ENCODE assay signal across 16 cellular contexts in genomic region chr19:1576242-1577089, GRCh38. TPM values are rescaled to one million over a fixed set of nuclear protein-coding genes. Genes with fewer than 3 reads are reported as not detected.
"Had no signal": no experiment of that assay in that cellular context is flagged by ENCODE, and none has a peak within 500 bp of the region (broad histone marks: within the 10 kb centered on the region; RNA-seq: fewer than 3 reads in every experiment).

No MANE protein-coding gene starts in this region.

- H3K9me3 ChIP-seq: right atrium auricular region, testis, upper lobe of right lung had no signal

- H3K4me3 ChIP-seq: right atrium auricular region, testis, upper lobe of right lung had no signal

- FAIRE-seq: small intestine had no signal

- H3K4me1 ChIP-seq: testis, upper lobe of right lung had no signal

- ATAC-seq: activated CD8-positive, alpha-beta T cell treated with anti-CD3 and anti-CD28 coated beads, Interleukin-2, amount 10 ng/mL, durations not matched to agents 7 days and 5 days; WTC11 had no signal

- H3K27ac ChIP-seq: epithelial cell of prostate, testis, upper lobe of right lung had no signal

- DNase-seq: activated CD4-positive, alpha-beta T cell treated with anti-CD3 and anti-CD28 coated beads for 48 hours; activated CD8-positive, alpha-beta T cell treated with anti-CD3 and anti-CD28 coated beads, Interleukin-2, amount 10 ng/mL, durations not matched to agents 7 days and 5 days; activated naive CD4-positive, alpha-beta T cell treated with Interleukin-2 at 50 U/mL for 16 hours; central memory CD4-positive, alpha-beta T cell; effector memory CD4-positive, alpha-beta T cell; small intestine; stimulated activated naive CD4-positive, alpha-beta T cell treated with Interleukin-2 at 50 U/mL for 16 hours; testis; upper lobe of right lung had no signal

- H3K27me3 ChIP-seq: right atrium auricular region, testis, upper lobe of right lung had no signal

RNA-seq across cellular contexts. Expression of gene PLK5, which starts 52.6 kb away (rescaled TPM):
- total RNA-seq: activated CD8-positive, alpha-beta T cell treated with anti-CD3 and anti-CD28 coated beads, Interleukin-2, amount 10 ng/mL, durations not matched to agents 7 days and 5 days; activated T-helper 1 cell treated with anti-CD3 and anti-CD28 coated beads, Interleukin-12 subunit alpha, Interleukin-12 subunit beta, Interleukin-2, Interleukin-4 antibody, amounts not matched to agents 30 ng/mL and 10 ng/mL and 1 ng/mL, durations not matched to agents 14 hours and 24 hours and 36 hours; kidney epithelial cell; posterior vena cava; right atrium auricular region; T-helper 1 cell treated with Interleukin-12 subunit alpha and Interleukin-12 subunit beta and Interleukin-4 antibody, amounts not matched to agents 30 ng/mL and 1 ng/mL, for 36 hours; upper lobe of right lung had no signal
